In the genomic region with DNA sequence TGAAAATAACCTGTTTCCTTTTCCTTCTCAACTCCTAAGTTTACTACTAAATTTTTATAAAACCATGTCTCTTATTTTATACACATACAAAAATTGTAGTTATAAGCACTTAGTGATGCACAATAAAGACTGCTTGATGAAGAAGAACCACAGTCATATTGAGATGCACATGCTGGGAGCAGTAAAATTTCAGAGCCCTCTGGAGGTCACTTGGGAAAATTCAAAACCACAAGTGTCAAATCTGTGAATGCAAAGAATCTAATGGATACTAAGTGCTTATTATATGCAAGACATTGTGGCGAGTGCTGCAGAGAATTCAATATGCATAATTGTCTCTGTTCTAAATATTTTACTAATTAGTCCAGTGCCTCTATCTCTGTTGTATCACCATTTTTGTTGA, we compare ENCODE assay signal across 14 cellular contexts.
DNase-seq lines count a peak whose midpoint lies in the region; ATAC-seq and TF ChIP-seq lines count a peak whose summit lies in the region.
"Had no signal": no experiment of that assay in that cellular context is flagged by ENCODE, and none has a peak within 500 bp of the region (broad histone marks: within the 10 kb centered on the region; RNA-seq: fewer than 3 reads in every experiment).

No MANE protein-coding gene starts in this region.

- CTCF ChIA-PET in HCT116 (lab: Charles Lee) = no interaction called here
- CTCF ChIA-PET in SK-N-SH (lab: Yijun Ruan, JAX) = interaction anchor here (1.0 to 1.3 kb wide), 2 partner anchors 9 to 84 kb away, joined by 3 to 4 read pairs; no protein-coding TSS in a partner anchor

- peak; percentile 32; the same call in 1 of the 2 replicates for TF ChIP-seq RAD21 in HCT116 (IDR thresholded peaks at IDR 0.05; ENCODE audit: low read depth)
- peak; percentile 55 for TF ChIP-seq RAD21 in SK-N-SH (IDR thresholded peaks at IDR 0.05; ENCODE audit: low read length)

- no peaks in the 10 kb centered on the region for H3K9me3 Mint-ChIP-seq in glutamatergic neuron (ENCODE audit: unreplicated experiment)
- H3K9me3 Mint-ChIP-seq in activated T-helper 2 cell treated with anti-CD3 and anti-CD28 coated beads, Interferon-gamma antibody, Interleukin-2, Interleukin-4, amounts not matched to agents 10 μg/mL and 5 μg/mL and 100 μg/mL, durations not matched to agents 14 hours and 24 hours and 36 hours = no peaks in the 10 kb centered on the region
- H3K9me3 Mint-ChIP-seq in activated T-cell treated with anti-CD3 and anti-CD28 coated beads, Interleukin-2, amount 50 U/mL, for 4 hours = no peaks in the 10 kb centered on the region
- H3K9me3 Mint-ChIP-seq: activated naive CD8-positive, alpha-beta T cell treated with anti-CD3 and anti-CD28 coated beads, Interleukin-2, amount 50 U/mL, for 24 hours; dendritic cell treated with granulocyte-macrophage colony-stimulating factor and Interleukin-4, amounts not matched to agents 40 ng/mL and 50 ng/mL, for 4 days; memory B cell had no signal

- no peak overlapping the region for H3K27ac Mint-ChIP-seq in glutamatergic neuron (ENCODE audit: unreplicated experiment)
- no peak overlapping the region for H3K27ac Mint-ChIP-seq in activated T-helper 2 cell treated with anti-CD3 and anti-CD28 coated beads, Interferon-gamma antibody, Interleukin-2, Interleukin-4, amounts not matched to agents 10 μg/mL and 5 μg/mL and 100 μg/mL, durations not matched to agents 14 hours and 24 hours and 36 hours
- H3K27ac Mint-ChIP-seq: activated naive CD8-positive, alpha-beta T cell treated with anti-CD3 and anti-CD28 coated beads, Interleukin-2, amount 50 U/mL, for 24 hours; dendritic cell treated with granulocyte-macrophage colony-stimulating factor and Interleukin-4, amounts not matched to agents 40 ng/mL and 50 ng/mL, for 4 days; memory B cell had no signal

- BruUV-seq in HCT116 (replicated peaks; lab: Mats Ljungman, UMichigan) = no TSS peak

- H3K4me3 ChIP-seq in BE2C (ENCODE audit: low read depth, low read length) (no peak overlapping the region), HCT116 (replicated peaks in 1 of 2; ENCODE audit: low read depth in 1 of 2, low read length in 2 of 2) (no peak overlapping the region), SK-N-SH (ENCODE audit: low read depth in 2 of 2, low read length in 1 of 2) (no peak overlapping the region)

- H3K9me3 ChIP-seq in BE2C (no peaks in the 10 kb centered on the region; the same call in 1 of the 2 replicates), HCT116 (ENCODE audit: control insufficient read depth in 1 of 2, insufficient read depth in 1 of 2, low read depth in 1 of 2, low read length in 2 of 2) (no peaks in the 10 kb centered on the region), SK-N-SH (no peaks in the 10 kb centered on the region)

- H3K27ac ChIP-seq in HCT116 (ENCODE audit: low read depth, low read length) (no peak overlapping the region), SK-N-SH (ENCODE audit: low read depth in 2 of 2, low read length in 1 of 2) (no peak overlapping the region)

- H3F3A ChIP-seq in SK-N-SH (replicated peaks; ENCODE audit: insufficient read depth) = no peaks in the 10 kb centered on the region

- peaks cover 4% of the 10 kb centered on the region for H3K36me3 Mint-ChIP-seq in glutamatergic neuron (ENCODE audit: unreplicated experiment)
- H3K36me3 Mint-ChIP-seq in activated T-helper 2 cell treated with anti-CD3 and anti-CD28 coated beads, Interferon-gamma antibody, Interleukin-2, Interleukin-4, amounts not matched to agents 10 μg/mL and 5 μg/mL and 100 μg/mL, durations not matched to agents 14 hours and 24 hours and 36 hours (ENCODE audit: low read depth) = no peaks in the 10 kb centered on the region
- H3K36me3 Mint-ChIP-seq in activated T-cell treated with anti-CD3 and anti-CD28 coated beads, Interleukin-2, amount 50 U/mL, for 4 hours (ENCODE audit: insufficient read depth) = no peaks in the 10 kb centered on the region
- H3K36me3 Mint-ChIP-seq: memory B cell had no signal

- H3K4me2 ChIP-seq in HCT116 (ENCODE audit: low read length) (no peak overlapping the region), SK-N-SH (no peak overlapping the region)

- DNase-seq in BE2C = no peak
- DNase-seq in HCT116 (ENCODE audit: low read depth, low spot score) = no peak
- no peak for DNase-seq in SK-N-SH
- no peak for DNase-seq in glutamatergic neuron
- no peak for DNase-seq in activated T-helper 2 cell treated with anti-CD3 and anti-CD28 coated beads, Interferon-gamma antibody, Interleukin-2, Interleukin-4, amounts not matched to agents 10 μg/mL and 5 μg/mL and 100 μg/mL, durations not matched to agents 14 hours and 24 hours and 36 hours (ENCODE audit: low spot score)
- no peak for DNase-seq in activated T-cell treated with anti-CD3 and anti-CD28 coated beads, Interleukin-2, amount 50 U/mL, for 4 hours
- DNase-seq: activated CD4-positive, CD25-positive, alpha-beta regulatory T cell treated with anti-CD3 and anti-CD28 coated beads, Interleukin-2, amount 50 U/mL, for 72 hours; activated naive CD8-positive, alpha-beta T cell treated with anti-CD3 and anti-CD28 coated beads, Interleukin-2, amount 50 U/mL, for 24 hours; NCI-H146; SW 1271 had no signal

- H3K36me3 ChIP-seq in BE2C = no peaks in the 10 kb centered on the region; the same call in 1 of the 2 replicates
- no peaks in the 10 kb centered on the region for H3K36me3 ChIP-seq in HCT116 (ENCODE audit: control insufficient read depth in 1 of 2, insufficient read depth in 2 of 2, low read length in 2 of 2)
- no peaks in the 10 kb centered on the region for H3K36me3 ChIP-seq in SK-N-SH (replicated peaks in 1 of 2; ENCODE audit: control insufficient read depth in 1 of 2, insufficient read depth in 2 of 2, low read length in 1 of 2)

- H3K4me3 Mint-ChIP-seq in glutamatergic neuron (ENCODE audit: unreplicated experiment) = no peak overlapping the region
- H3K4me3 Mint-ChIP-seq in activated T-helper 2 cell treated with anti-CD3 and anti-CD28 coated beads, Interferon-gamma antibody, Interleukin-2, Interleukin-4, amounts not matched to agents 10 μg/mL and 5 μg/mL and 100 μg/mL, durations not matched to agents 14 hours and 24 hours and 36 hours (ENCODE audit: low read depth) = no peak overlapping the region
- no peak overlapping the region for H3K4me3 Mint-ChIP-seq in activated T-cell treated with anti-CD3 and anti-CD28 coated beads, Interleukin-2, amount 50 U/mL, for 4 hours
- H3K4me3 Mint-ChIP-seq: activated naive CD8-positive, alpha-beta T cell treated with anti-CD3 and anti-CD28 coated beads, Interleukin-2, amount 50 U/mL, for 24 hours; dendritic cell treated with granulocyte-macrophage colony-stimulating factor and Interleukin-4, amounts not matched to agents 40 ng/mL and 50 ng/mL, for 4 days; memory B cell had no signal

- H3K4me1 Mint-ChIP-seq in glutamatergic neuron (ENCODE audit: low read depth, unreplicated experiment) = no peaks in the 10 kb centered on the region
- H3K4me1 Mint-ChIP-seq in activated T-helper 2 cell treated with anti-CD3 and anti-CD28 coated beads, Interferon-gamma antibody, Interleukin-2, Interleukin-4, amounts not matched to agents 10 μg/mL and 5 μg/mL and 100 μg/mL, durations not matched to agents 14 hours and 24 hours and 36 hours (ENCODE audit: low read depth) = no peaks in the 10 kb centered on the region
- H3K4me1 Mint-ChIP-seq in activated T-cell treated with anti-CD3 and anti-CD28 coated beads, Interleukin-2, amount 50 U/mL, for 4 hours (ENCODE audit: low read depth) = no peaks in the 10 kb centered on the region
- H3K4me1 Mint-ChIP-seq: activated naive CD8-positive, alpha-beta T cell treated with anti-CD3 and anti-CD28 coated beads, Interleukin-2, amount 50 U/mL, for 24 hours; memory B cell had no signal

- WGBS in SK-N-SH (ENCODE audit: low lambda C conversion rate) = 31% methylated on average over 1 of the region's 1 CpG

- no peak for TF ChIP-seq POLR2A in HCT116 (IDR thresholded peaks at IDR 0.05; ENCODE audit: borderline replicate concordance, extremely low read depth, insufficient read depth, insufficient read length)

- H4K20me1 ChIP-seq in HCT116 (ENCODE audit: insufficient read depth) = no peaks in the 10 kb centered on the region
- H4K20me1 ChIP-seq in SK-N-SH (ENCODE audit: insufficient read depth) = no peaks in the 10 kb centered on the region

- H3K79me2 ChIP-seq in HCT116 (ENCODE audit: insufficient read depth, low read length) = no peaks in the 10 kb centered on the region
- no peaks in the 10 kb centered on the region for H3K79me2 ChIP-seq in SK-N-SH (ENCODE audit: insufficient read depth)

- intact Hi-C loops in HCT116 (cut with micrococcal nuclease) = loop anchor here (2.0 to 10.0 kb wide), 2 partner anchors 527 to 1341 kb away; no protein-coding TSS in a partner anchor
- intact Hi-C loops in activated T-helper 2 cell treated with anti-CD3 and anti-CD28 coated beads, Interferon-gamma antibody, Interleukin-2, Interleukin-4, amounts not matched to agents 10 μg/mL and 5 μg/mL and 100 μg/mL, durations not matched to agents 14 hours and 24 hours and 36 hours (cut with micrococcal nuclease) = no loop called here

- ATAC-seq in HCT116 (peak; percentile 55; the same call in 1 of the 2 replicates), GM21529 (IDR thresholded peaks at IDR 0.05; ENCODE audit: unreplicated experiment) (no peak), GM21717 (IDR thresholded peaks at IDR 0.05; ENCODE audit: unreplicated experiment) (no peak)
- ATAC-seq in activated T-cell treated with anti-CD3 and anti-CD28 coated beads, Interleukin-2, amount 50 U/mL, for 4 hours = no peak
- ATAC-seq: activated naive CD8-positive, alpha-beta T cell treated with anti-CD3 and anti-CD28 coated beads, Interleukin-2, amount 50 U/mL, for 24 hours had no signal

- H3K9ac ChIP-seq in HCT116 (ENCODE audit: low read length) (no peak overlapping the region), SK-N-SH (no peak overlapping the region)

- TF ChIP-seq EP300 in SK-N-SH (IDR thresholded peaks at IDR 0.05; ENCODE audit: borderline replicate concordance in 1 of 2, low read depth in 1 of 2, low read length in 1 of 2) = no peak

- H3K4me1 ChIP-seq in BE2C (no peaks in the 10 kb centered on the region), HCT116 (ENCODE audit: control insufficient read depth in 1 of 2, insufficient read depth in 2 of 2, low read length in 2 of 2) (peaks cover 5 to 8% of the 10 kb centered on the region in 2 experiments; a peak in 3 of 4 replicates), SK-N-SH (ENCODE audit: control insufficient read depth in 1 of 2, insufficient read depth in 2 of 2, low read depth in 1 of 2, low read length in 1 of 2) (no peaks in the 10 kb centered on the region; a peak in 1 of 4 replicates)

- RAD21 ChIA-PET in HCT116 (lab: Charles Lee; ENCODE audit: low non-redundant PET in 1 of 2, low total read pairs in 2 of 2, uncharacterized antibody in 2 of 2, unreplicated experiment in 2 of 2) = no interaction called here

- H2AFZ ChIP-seq in HCT116 (ENCODE audit: low read depth, low read length, poor library complexity, severe bottlenecking) = no peak overlapping the region
- no peak overlapping the region for H2AFZ ChIP-seq in SK-N-SH (ENCODE audit: low read depth)

- no peaks in the 10 kb centered on the region for H3K27me3 ChIP-seq in BE2C
- no peaks in the 10 kb centered on the region for H3K27me3 ChIP-seq in HCT116 (ENCODE audit: insufficient read depth, low read length)
- H3K27me3 ChIP-seq in SK-N-SH (ENCODE audit: insufficient read depth) = no peaks in the 10 kb centered on the region

- H3K9me2 ChIP-seq in HCT116 (ENCODE audit: insufficient read depth) (no peaks in the 10 kb centered on the region), SK-N-SH (no peaks in the 10 kb centered on the region)

- TF ChIP-seq CTCF in BE2C (IDR thresholded peaks at IDR 0.05; ENCODE audit: low read depth, low read length) = peak; percentile 45
- peak; percentile 6 to 33 (median 27); a peak in 2 of 6 replicates for TF ChIP-seq CTCF in HCT116 (IDR thresholded peaks at IDR 0.05 in 2 of 3, conservative IDR thresholded peaks at IDR 0.05 in 1 of 3; ENCODE audit: borderline replicate concordance in 1 of 3, insufficient read depth in 1 of 3, low read depth in 2 of 3, low read length in 2 of 3)
- peak; percentile 37; the same call in 1 of the 2 replicates for TF ChIP-seq CTCF in SK-N-SH (IDR thresholded peaks at IDR 0.05)
- TF ChIP-seq CTCF in glutamatergic neuron (IDR thresholded peaks at IDR 0.05; ENCODE audit: partially characterized antibody, unreplicated experiment) = peak; percentile 28

- POLR2A ChIA-PET in HCT116 (lab: Charles Lee) = no interaction called here
- POLR2A ChIA-PET in SK-N-SH (lab: Yijun Ruan, JAX) = no interaction called here

- peaks cover 1% of the 10 kb centered on the region for H3K27me3 Mint-ChIP-seq in glutamatergic neuron (ENCODE audit: unreplicated experiment)
- no peaks in the 10 kb centered on the region for H3K27me3 Mint-ChIP-seq in activated T-helper 2 cell treated with anti-CD3 and anti-CD28 coated beads, Interferon-gamma antibody, Interleukin-2, Interleukin-4, amounts not matched to agents 10 μg/mL and 5 μg/mL and 100 μg/mL, durations not matched to agents 14 hours and 24 hours and 36 hours (ENCODE audit: low read depth)
- H3K27me3 Mint-ChIP-seq in activated T-cell treated with anti-CD3 and anti-CD28 coated beads, Interleukin-2, amount 50 U/mL, for 4 hours (ENCODE audit: low read depth) = peaks cover 2% of the 10 kb centered on the region
- H3K27me3 Mint-ChIP-seq: activated naive CD8-positive, alpha-beta T cell treated with anti-CD3 and anti-CD28 coated beads, Interleukin-2, amount 50 U/mL, for 24 hours; dendritic cell treated with granulocyte-macrophage colony-stimulating factor and Interleukin-4, amounts not matched to agents 40 ng/mL and 50 ng/mL, for 4 days; memory B cell had no signal
